Comparison of ENCODE assay signal across 15 cellular contexts in genomic region chr3:24129549-24129948, GRCh38.
DNase-seq lines count a peak whose midpoint lies in the region; ATAC-seq and TF ChIP-seq lines count a peak whose summit lies in the region.
"Had no signal": no experiment of that assay in that cellular context is flagged by ENCODE, and none has a peak within 500 bp of the region (broad histone marks: within the 10 kb centered on the region; RNA-seq: fewer than 3 reads in every experiment).

No MANE protein-coding gene starts in this region.

- H3K4me3 ChIP-seq in lower lobe of right lung (no peak overlapping the region), smooth muscle cell (no peak overlapping the region)
- H3K4me3 ChIP-seq: heart right ventricle, uterus had no signal

- H3K27ac ChIP-seq in C4-2B (peak overlapping the region; percentile 57), VCaP (peak overlapping the region; percentile 42; the same call in 1 of the 2 replicates), lower lobe of right lung (peak overlapping the region; percentile 31), smooth muscle cell (ENCODE audit: low read depth) (no peak overlapping the region)
- H3K27ac ChIP-seq: heart right ventricle had no signal

- H3K27me3 Mint-ChIP-seq in natural killer cell treated with Interleukin-12 subunit alpha and Interleukin-12 subunit beta and Interleukin-15 and Interleukin-18, amount 100 ng/mL, for 72 hours: peaks cover 0 to 2% of the 10 kb centered on the region in 2 donors

- no peak overlapping the region for H3K4me3 Mint-ChIP-seq in natural killer cell treated with Interleukin-12 subunit alpha and Interleukin-12 subunit beta and Interleukin-15 and Interleukin-18, amount 100 ng/mL, for 72 hours
- H3K4me3 Mint-ChIP-seq: T-helper 1 cell treated with Interleukin-12 subunit alpha and Interleukin-12 subunit beta and Interleukin-4 antibody, amounts not matched to agents 30 μg/mL and 1 μg/mL, for 36 hours had no signal

- H3K36me3 ChIP-seq in lower lobe of right lung (peaks cover 9% of the 10 kb centered on the region), smooth muscle cell (ENCODE audit: low read depth) (peaks cover 7% of the 10 kb centered on the region)
- H3K36me3 ChIP-seq: uterus had no signal

- H3K4me1 Mint-ChIP-seq in natural killer cell treated with Interleukin-12 subunit alpha and Interleukin-12 subunit beta and Interleukin-15 and Interleukin-18, amount 100 ng/mL, for 72 hours (ENCODE audit: low read depth in 2 of 2): no peaks in the 10 kb centered on the region

- intact Hi-C loops in lower lobe of right lung (cut with DNase I): no loop called here

- peak; percentile 2 for DNase-seq in NCI-H187 treated with DMSO at 0.1 percent for 48 hours (lab: John Stamatoyannopoulos, UW)
- no peak for DNase-seq in lower lobe of right lung
- no peak for DNase-seq in smooth muscle cell (lab: John Stamatoyannopoulos, UW; ENCODE audit: unreplicated experiment)
- DNase-seq in RPMI8226: no peak
- no peak for DNase-seq in natural killer cell treated with Interleukin-12 subunit alpha and Interleukin-12 subunit beta and Interleukin-15 and Interleukin-18, amount 100 ng/mL, for 72 hours (ENCODE audit: low spot score)
- DNase-seq in stimulated activated CD4-positive, alpha-beta T cell treated with anti-CD3 and anti-CD28 coated beads, Interleukin-2, amount 100 ng/mL, for 24 hours: no peak
- DNase-seq: activated effector memory CD4-positive, alpha-beta T cell treated with Interleukin-2 at 50 U/mL for 16 hours; erythroblast; heart right ventricle; NCI-H510A; stimulated activated naive CD4-positive, alpha-beta T cell treated with Interleukin-2 at 50 U/mL for 16 hours; uterus had no signal

- no peaks in the 10 kb centered on the region for H3K9me3 ChIP-seq in lower lobe of right lung
- H3K9me3 ChIP-seq in smooth muscle cell (replicated peaks; ENCODE audit: low read depth): no peaks in the 10 kb centered on the region
- H3K9me3 ChIP-seq: heart right ventricle, uterus had no signal

- peaks cover 2% of the 10 kb centered on the region for H3K9me3 Mint-ChIP-seq in natural killer cell treated with Interleukin-12 subunit alpha and Interleukin-12 subunit beta and Interleukin-15 and Interleukin-18, amount 100 ng/mL, for 72 hours
- H3K9me3 Mint-ChIP-seq: T-helper 1 cell treated with Interleukin-12 subunit alpha and Interleukin-12 subunit beta and Interleukin-4 antibody, amounts not matched to agents 30 μg/mL and 1 μg/mL, for 36 hours had no signal

- H3K4me2 ChIP-seq in smooth muscle cell: no peak overlapping the region

- H3K4me1 ChIP-seq in lower lobe of right lung (peaks cover 17% of the 10 kb centered on the region), smooth muscle cell (ENCODE audit: low read depth) (no peaks in the 10 kb centered on the region)
- H3K4me1 ChIP-seq: uterus had no signal

- no peak overlapping the region for H3K9ac ChIP-seq in smooth muscle cell (ENCODE audit: low read depth)

- no peaks in the 10 kb centered on the region for H3K36me3 Mint-ChIP-seq in natural killer cell treated with Interleukin-12 subunit alpha and Interleukin-12 subunit beta and Interleukin-15 and Interleukin-18, amount 100 ng/mL, for 72 hours

- TF ChIP-seq CTCF in C4-2B (conservative IDR thresholded peaks at IDR 0.05) (no peak), VCaP (conservative IDR thresholded peaks at IDR 0.05) (no peak), lower lobe of right lung (IDR thresholded peaks at IDR 0.05) (no peak), smooth muscle cell (IDR thresholded peaks at IDR 0.05; ENCODE audit: borderline replicate concordance, insufficient read depth, poor library complexity, severe bottlenecking) (no peak)

- H3K27ac Mint-ChIP-seq in natural killer cell treated with Interleukin-12 subunit alpha and Interleukin-12 subunit beta and Interleukin-15 and Interleukin-18, amount 100 ng/mL, for 72 hours: no peak overlapping the region
- H3K27ac Mint-ChIP-seq: T-helper 1 cell treated with Interleukin-12 subunit alpha and Interleukin-12 subunit beta and Interleukin-4 antibody, amounts not matched to agents 30 μg/mL and 1 μg/mL, for 36 hours had no signal

- H3F3A ChIP-seq in smooth muscle cell (ENCODE audit: low read depth): no peaks in the 10 kb centered on the region

- H2AFZ ChIP-seq in smooth muscle cell (ENCODE audit: low read depth): no peak overlapping the region

- peak in 1 of 2 donors; percentile 49 for ATAC-seq in lower lobe of right lung
- ATAC-seq in natural killer cell treated with Interleukin-12 subunit alpha and Interleukin-12 subunit beta and Interleukin-15 and Interleukin-18, amount 100 ng/mL, for 72 hours: no peak
- ATAC-seq: heart right ventricle had no signal

- H3K79me2 ChIP-seq in smooth muscle cell (ENCODE audit: low read depth): no peaks in the 10 kb centered on the region

- H3K27me3 ChIP-seq in lower lobe of right lung (ENCODE audit: low read depth): no peaks in the 10 kb centered on the region
- no peaks in the 10 kb centered on the region for H3K27me3 ChIP-seq in smooth muscle cell (ENCODE audit: low read depth)
- H3K27me3 ChIP-seq: heart right ventricle, uterus had no signal

- no peaks in the 10 kb centered on the region for H4K20me1 ChIP-seq in smooth muscle cell (ENCODE audit: low read depth)

- 90% methylated on average over 5 of the region's 5 CpGs for WGBS in smooth muscle cell (ENCODE audit: low lambda C conversion rate)
